In genomic region chr5:16529319-16529718, GRCh38 we compare ENCODE assay signal across 18 cellular contexts.
"Had no signal": no experiment of that assay in that cellular context is flagged by ENCODE, and none has a peak within 500 bp of the region (broad histone marks: within the 10 kb centered on the region; RNA-seq: fewer than 3 reads in every experiment).

No MANE protein-coding gene starts in this region.

- ATAC-seq: gastroesophageal sphincter, left lung, right lobe of liver had no signal

- DNase-seq: activated CD4-positive, CD25-positive, alpha-beta regulatory T cell treated with anti-CD3 and anti-CD28 coated beads, Interleukin-2, amount 50 U/mL, for 72 hours; activated naive CD4-positive, alpha-beta T cell treated with anti-CD3 and anti-CD28 coated beads, Interleukin-2, amount 10 ng/mL, durations not matched to agents 7 days and 5 days; dorsolateral prefrontal cortex; erythroblast; islet precursor cell; left lung; mesenchymal stem cell; nephron progenitor cell; right lobe of liver; spleen; stomach; T-helper 1 cell; T1000; uterus had no signal

- H3K4me1 ChIP-seq: ascending aorta, left lung, right lobe of liver, spleen, uterus had no signal

- H3K4me3 ChIP-seq: ascending aorta, dorsolateral prefrontal cortex, gastroesophageal sphincter, left lung, right lobe of liver, spleen, stomach, thoracic aorta, uterus had no signal

- H3K36me3 ChIP-seq: ascending aorta, gastroesophageal sphincter, left lung, right lobe of liver, spleen, stomach, thoracic aorta, uterus had no signal

- H3K27ac ChIP-seq: ascending aorta, gastroesophageal sphincter, left lung, right lobe of liver, spleen, stomach, thoracic aorta, uterus had no signal

- H3K27me3 ChIP-seq: ascending aorta, dorsolateral prefrontal cortex, gastroesophageal sphincter, left lung, right lobe of liver, spleen, stomach, uterus had no signal

- H3K9me3 ChIP-seq: ascending aorta, gastroesophageal sphincter, left lung, right lobe of liver, spleen, stomach, thoracic aorta, uterus had no signal

- FAIRE-seq: bronchial epithelial cell had no signal
